ENCODE assay signal across 8 cellular contexts in the genomic region with DNA sequence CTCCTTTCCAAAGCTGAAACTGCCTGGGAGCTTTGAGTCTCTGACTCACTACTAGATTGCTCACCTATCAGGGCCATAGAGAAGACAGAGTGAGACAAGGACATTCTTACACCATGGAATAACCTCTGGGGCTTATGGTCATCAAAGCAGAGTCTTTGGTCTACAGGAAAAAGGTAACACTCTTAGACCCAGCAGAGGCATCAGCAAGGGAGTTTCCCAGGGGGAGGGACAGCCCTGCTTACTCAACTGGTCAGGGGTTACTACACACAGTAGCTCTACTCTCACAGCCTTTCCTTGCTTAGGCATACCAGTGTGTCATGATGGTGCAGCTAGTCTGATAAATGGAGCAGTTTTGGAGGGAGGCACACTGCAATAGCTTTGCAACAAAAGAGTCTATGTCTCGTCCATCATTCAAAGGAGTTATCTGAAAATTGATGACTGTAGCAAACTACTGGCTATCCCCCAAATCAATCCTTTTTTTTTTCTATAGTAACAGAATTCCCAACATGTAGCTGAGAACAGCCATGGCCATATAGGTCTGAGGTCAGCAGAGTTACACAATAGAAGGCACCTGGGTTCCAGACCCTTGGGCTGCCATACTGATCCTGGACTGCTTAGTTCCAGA. TPM values are rescaled to one million over a fixed set of nuclear protein-coding genes. Genes with fewer than 3 reads are reported as not detected.
A peak's percentile ranks its signal among the peaks of the same experiment; 100 is the strongest.
DNase-seq lines count a peak whose midpoint lies in the region; ATAC-seq and TF ChIP-seq lines count a peak whose summit lies in the region.

No MANE protein-coding gene starts in this region.

- no peak overlapping the region for H2BK15ac ChIP-seq in mesenchymal stem cell (ENCODE audit: low read depth, poor library complexity, severe bottlenecking)

- H3K27me3 Mint-ChIP-seq in endodermal cell (ENCODE audit: insufficient read depth) = no peaks in the 10 kb centered on the region

- H3K4ac ChIP-seq in mesenchymal stem cell (ENCODE audit: low read depth in 1 of 2, low read length in 2 of 2) = peak overlapping the region in 1 of 2 experiments; percentile 53

- no peaks in the 10 kb centered on the region for H3K36me3 Mint-ChIP-seq in endodermal cell (ENCODE audit: low read depth)

- H3K9me3 ChIP-seq in mesenchymal stem cell (ENCODE audit: control insufficient read depth, low read length) (no peaks in the 10 kb centered on the region), endodermal cell (ENCODE audit: control insufficient read depth, low read length) (no peaks in the 10 kb centered on the region)

- H3K9ac ChIP-seq in mesenchymal stem cell (ENCODE audit: low read length) = peak overlapping the region; percentile 80
- no peak overlapping the region for H3K9ac ChIP-seq in endodermal cell (ENCODE audit: extremely low read depth, low read length, poor library complexity, severe bottlenecking)

- H3K4me3 Mint-ChIP-seq in endodermal cell = no peak overlapping the region

- H4K91ac ChIP-seq in mesenchymal stem cell (ENCODE audit: low read length) = no peak overlapping the region

- H2AFZ ChIP-seq in mesenchymal stem cell (ENCODE audit: low read depth, low read length) = no peak overlapping the region

- no peak overlapping the region for H2BK5ac ChIP-seq in mesenchymal stem cell (ENCODE audit: low read depth, low read length, poor library complexity, severe bottlenecking)

- no peak overlapping the region for H3K4me2 ChIP-seq in mesenchymal stem cell (ENCODE audit: low read length, poor library complexity, severe bottlenecking)

- peak; percentile 39 for DNase-seq in AG09309 (ENCODE audit: low read depth)
- peak; percentile 28 for DNase-seq in amniotic stem cell (lab: John Stamatoyannopoulos, UW)
- DNase-seq in mesenchymal stem cell = peak; percentile 96
- no peak for DNase-seq in endodermal cell
- no peak for DNase-seq in NCI-H187 (lab: John Stamatoyannopoulos, UW)
- no peak for DNase-seq in activated CD4-positive, CD25-positive, alpha-beta regulatory T cell (lab: John Stamatoyannopoulos, UW)

- H3K36me3 ChIP-seq in mesenchymal stem cell (ENCODE audit: control insufficient read depth in 1 of 2, insufficient read depth in 2 of 2, low read depth in 1 of 2, low read length in 2 of 2) = no peaks in the 10 kb centered on the region
- no peaks in the 10 kb centered on the region for H3K36me3 ChIP-seq in endodermal cell (ENCODE audit: control insufficient read depth, insufficient read depth, low read length)

- H3K4me3 ChIP-seq in AG09309 (ENCODE audit: control insufficient read depth, low read depth, low read length) (no peak overlapping the region), mesenchymal stem cell (ENCODE audit: insufficient read depth in 1 of 2, low read depth in 1 of 2, low read length in 2 of 2) (no peak overlapping the region), endodermal cell (ENCODE audit: low read length) (no peak overlapping the region)

- no peaks in the 10 kb centered on the region for H3K9me3 Mint-ChIP-seq in endodermal cell

- no peak overlapping the region for H3K23ac ChIP-seq in mesenchymal stem cell (ENCODE audit: low read length in 2 of 2)

- H3K4me1 ChIP-seq in mesenchymal stem cell (ENCODE audit: control insufficient read depth, insufficient read depth, low read depth, low read length) = peaks cover 3% of the 10 kb centered on the region
- no peaks in the 10 kb centered on the region for H3K4me1 ChIP-seq in endodermal cell (ENCODE audit: control insufficient read depth, insufficient read depth, low read length)

- H4K8ac ChIP-seq in mesenchymal stem cell (ENCODE audit: low read length) = peak overlapping the region; percentile 21

- H3K4me1 Mint-ChIP-seq in endodermal cell = peaks cover 12% of the 10 kb centered on the region

- 73% methylated on average over 1 of the region's 1 CpG for WGBS in mesenchymal stem cell
- WGBS in endodermal cell (ENCODE audit: insufficient coverage in 1 of 2, insufficient read length in 1 of 2), 2 experiments = 91 to 100% methylated on average over 1 of the region's 1 CpG

- peak overlapping the region; percentile 38 to 92 for H2BK12ac ChIP-seq in mesenchymal stem cell (ENCODE audit: low read length in 2 of 2)

- H3K79me1 ChIP-seq in mesenchymal stem cell (replicated peaks; ENCODE audit: low read length, poor library complexity, severe bottlenecking) = no peaks in the 10 kb centered on the region

- TF ChIP-seq CTCF in AG09309 (IDR thresholded peaks at IDR 0.05; ENCODE audit: control insufficient read depth, insufficient read depth, low read depth, low read length, missing control alignments) = no peak
- no peak for TF ChIP-seq CTCF in endodermal cell (conservative IDR thresholded peaks at IDR 0.05)

- no peak overlapping the region for H2BK120ac ChIP-seq in mesenchymal stem cell (ENCODE audit: low read depth, low read length)

- H3K27ac ChIP-seq in mesenchymal stem cell (ENCODE audit: low read length, poor library complexity, severe bottlenecking) (no peak overlapping the region), endodermal cell (ENCODE audit: low read depth, low read length) (no peak overlapping the region)

- H3K18ac ChIP-seq in mesenchymal stem cell (ENCODE audit: low read depth in 1 of 2, low read length in 2 of 2) = peak overlapping the region in 1 of 2 experiments; percentile 80

- H3K27me3 ChIP-seq in mesenchymal stem cell (ENCODE audit: control insufficient read depth in 1 of 2, insufficient read depth in 1 of 2, low read length in 2 of 2) = no peaks in the 10 kb centered on the region
- no peaks in the 10 kb centered on the region for H3K27me3 ChIP-seq in endodermal cell (ENCODE audit: control insufficient read depth, insufficient read depth, low read length, poor library complexity, severe bottlenecking)

- peak overlapping the region; percentile 27 for H2AK5ac ChIP-seq in mesenchymal stem cell (ENCODE audit: low read length, severe bottlenecking)

- H3K14ac ChIP-seq in mesenchymal stem cell (ENCODE audit: low read length in 2 of 2) = no peak overlapping the region

- H3K27ac Mint-ChIP-seq in endodermal cell = no peak overlapping the region

- ATAC-seq in GM19023 (IDR thresholded peaks at IDR 0.05; ENCODE audit: unreplicated experiment) (peak; percentile 88), HG03108 (IDR thresholded peaks at IDR 0.05; ENCODE audit: unreplicated experiment) (peak; percentile 88)

RNA-seq across cellular contexts. Expression of a gene that starts 22.4 kb away (rescaled TPM):
- polyA plus RNA-seq in mesenchymal stem cell (2013, experiment 1 of 2) = 0.01 TPM
- 0.01 TPM for polyA plus RNA-seq in mesenchymal stem cell (2013, experiment 2 of 2)
- total RNA-seq in endodermal cell = not detected
- not detected for polyA plus RNA-seq in endodermal cell (2013, experiment 1 of 2)
- polyA plus RNA-seq in endodermal cell (2013, experiment 2 of 2) = not detected

Comparison
In these comparisons a context has a peak if more than half of its experiments do, and no peak if none do; other contexts are left out.
1. DNase-seq: peak in AG09309 (single experiment), amniotic stem cell (single experiment) and mesenchymal stem cell (single experiment); none in endodermal cell (single experiment), NCI-H187 (0 of 2) and activated CD4-positive, CD25-positive, alpha-beta regulatory T cell (0 of 4).